In the genomic region with DNA sequence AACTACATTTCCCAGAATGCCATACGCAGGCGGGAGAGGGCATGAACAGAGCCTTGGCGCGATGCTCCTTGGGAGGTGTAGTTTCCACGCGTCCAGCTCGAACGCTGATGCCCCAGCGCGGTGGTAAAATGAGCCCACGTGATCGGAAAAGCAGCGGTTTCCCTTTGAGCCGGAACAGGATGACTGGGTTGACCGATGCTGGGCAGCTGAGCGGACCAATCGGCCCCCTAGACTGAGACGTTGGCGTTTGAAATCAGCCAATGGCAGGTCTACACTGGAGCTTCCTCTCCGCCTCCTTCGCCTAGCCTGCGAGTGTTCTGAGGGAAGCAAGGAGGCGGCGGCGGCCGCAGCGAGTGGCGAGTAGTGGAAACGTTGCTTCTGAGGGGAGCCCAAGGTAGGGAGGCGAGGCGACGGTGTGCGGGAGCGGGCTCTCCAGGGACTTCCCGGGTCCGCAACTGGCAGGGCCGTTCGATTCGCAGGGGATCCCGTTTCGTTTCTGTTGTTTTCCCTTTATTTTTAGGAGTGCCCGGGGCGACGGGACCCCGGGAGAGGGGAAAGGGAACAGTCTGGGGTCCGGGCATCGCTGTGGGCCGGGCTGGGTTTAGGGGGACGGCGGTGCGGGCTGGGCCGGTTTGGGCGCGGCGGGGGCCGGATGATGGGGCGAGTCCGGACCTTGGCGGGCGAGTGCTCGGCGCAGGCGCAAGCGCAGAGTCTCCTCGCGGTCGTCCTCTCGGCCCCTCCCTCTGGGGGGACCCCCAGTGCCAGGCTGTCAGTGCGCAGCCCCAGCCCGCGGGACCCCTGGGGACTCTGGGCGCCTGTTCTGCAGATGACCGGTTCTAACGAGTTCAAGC, we compare ENCODE assay signal across 8 cellular contexts. TPM values are rescaled to one million over a fixed set of nuclear protein-coding genes. Genes with fewer than 3 reads are reported as not detected.
A peak's percentile ranks its signal among the peaks of the same experiment; 100 is the strongest.
DNase-seq lines count a peak whose midpoint lies in the region; ATAC-seq and TF ChIP-seq lines count a peak whose summit lies in the region.

A gene with protein sequence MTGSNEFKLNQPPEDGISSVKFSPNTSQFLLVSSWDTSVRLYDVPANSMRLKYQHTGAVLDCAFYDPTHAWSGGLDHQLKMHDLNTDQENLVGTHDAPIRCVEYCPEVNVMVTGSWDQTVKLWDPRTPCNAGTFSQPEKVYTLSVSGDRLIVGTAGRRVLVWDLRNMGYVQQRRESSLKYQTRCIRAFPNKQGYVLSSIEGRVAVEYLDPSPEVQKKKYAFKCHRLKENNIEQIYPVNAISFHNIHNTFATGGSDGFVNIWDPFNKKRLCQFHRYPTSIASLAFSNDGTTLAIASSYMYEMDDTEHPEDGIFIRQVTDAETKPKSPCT (plus strand): TSS at position 311 of the 851 bp plus-strand sequence. CDS start 516 bp downstream, at position 827.

- intact Hi-C loops in colonic mucosa (cut with DNase I), result loop anchor here (10.0 kb wide), 1 partner anchor 170 kb away; a partner anchor contains a TSS

- DNase-seq in BE2C (peak; percentile 95), GM19240 (ENCODE audit: insufficient read length, low spot score) (peak; percentile 93), NCI-H526 (lab: John Stamatoyannopoulos, UW) (peak; percentile 98), colonic mucosa (peak; percentile 98), kidney tubule cell (ENCODE audit: low spot score) (peak; percentile 100)
- DNase-seq in activated CD4-positive, alpha-beta T cell treated with anti-CD3 and anti-CD28 coated beads for 48 hours, result peak; percentile 96
- peak; percentile 80 to 89 (median 88) for DNase-seq in stimulated activated CD4-positive, alpha-beta T cell treated with anti-CD3 and anti-CD28 coated beads, Interleukin-1b, Interleukin-23, amount 100 ng/mL, for 24 hours (ENCODE audit: low read depth in 4 of 4, low spot score in 1 of 4)

- peaks cover 11% of the 10 kb centered on the region for H3K27me3 ChIP-seq in BE2C
- peaks cover 29% of the 10 kb centered on the region for H3K27me3 ChIP-seq in colonic mucosa

- peak within 1 kb of the TSS; percentile 79 to 88 for H3K9ac ChIP-seq in colonic mucosa (ENCODE audit: low read depth in 2 of 2, low read length in 2 of 2)

- H3K36me3 ChIP-seq in BE2C (peaks cover 43% of the 10 kb centered on the region), colonic mucosa (no peaks in the 10 kb centered on the region)

- peaks cover 3% of the 10 kb centered on the region; the same call in 1 of the 2 replicates for H3K4me1 ChIP-seq in BE2C
- H3K4me1 ChIP-seq in colonic mucosa, result peaks cover 19% of the 10 kb centered on the region

- H3K27ac ChIP-seq in colonic mucosa, result peak within 1 kb of the TSS; percentile 86

- H3K9me3 ChIP-seq in BE2C (0 out of 2 replicates have a peak, but pooled peaks cover 2% of the 10 kb centered on the region), colonic mucosa (no peaks in the 10 kb centered on the region)

- TF ChIP-seq CTCF in BE2C (IDR thresholded peaks at IDR 0.05; ENCODE audit: low read depth, low read length) (no peak), colonic mucosa (IDR thresholded peaks at IDR 0.05) (no peak)

- H3K4me3 ChIP-seq in BE2C (ENCODE audit: low read depth, low read length), result peak within 1 kb of the TSS; percentile 93
- H3K4me3 ChIP-seq in colonic mucosa, result peak within 1 kb of the TSS; percentile 95

- peak; percentile 88 for ATAC-seq in HG03460 (IDR thresholded peaks at IDR 0.05; ENCODE audit: unreplicated experiment)

RNA-seq across cellular contexts. Expression of the gene that starts here (rescaled TPM):
- polyA plus RNA-seq in BE2C (2012; ENCODE audit: insufficient read depth, insufficient read length, low read depth), result 166 TPM
- 100 to 1,000 TPM in 1 of 2 donors, 10 to 100 TPM in 1; 77.6 to 112 TPM for total RNA-seq in colonic mucosa

Comparison
In these comparisons a context has a peak if more than half of its experiments do, and no peak if none do; other contexts are left out.
1. Peak in every context shown above with its lines: DNase-seq, ATAC-seq, H3K4me3 ChIP-seq and H3K27ac ChIP-seq.